9 cellular contexts compared by ENCODE assay signal in genomic region chrX:80285131-80285773, GRCh38.
DNase-seq lines count a peak whose midpoint lies in the region; ATAC-seq, FAIRE-seq and TF ChIP-seq lines count a peak whose summit lies in the region.
"Had no signal": no experiment of that assay in that cellular context is flagged by ENCODE, and none has a peak within 500 bp of the region (broad histone marks: within the 10 kb centered on the region; RNA-seq: fewer than 3 reads in every experiment).

No MANE protein-coding gene starts in this region.

- no peak overlapping the region for H4K8ac ChIP-seq in neuronal stem cell (ENCODE audit: low read depth, low read length)

- no peaks in the 10 kb centered on the region for H3K4me1 ChIP-seq in neuronal stem cell (ENCODE audit: control insufficient read depth in 2 of 2, insufficient read depth in 1 of 2, low read depth in 1 of 2, low read length in 2 of 2)
- no peaks in the 10 kb centered on the region for H3K4me1 ChIP-seq in CD8-positive, alpha-beta T cell (ENCODE audit: insufficient read depth, low read length)
- H3K4me1 ChIP-seq: BLaER1 had no signal

- intact Hi-C loops in CD8-positive, alpha-beta T cell (cut with DNase I, micrococcal nuclease), result no loop called here

- no peak overlapping the region for H4K91ac ChIP-seq in neuronal stem cell (ENCODE audit: low read depth, low read length, poor library complexity)

- H2BK5ac ChIP-seq in neuronal stem cell (ENCODE audit: low read length), result no peak overlapping the region

- H3K23ac ChIP-seq in neuronal stem cell (ENCODE audit: low read depth, low read length, poor library complexity), result no peak overlapping the region

- H3K27me3 Mint-ChIP-seq in WTC11 (ENCODE audit: low read depth) (no peaks in the 10 kb centered on the region), T-cell (peaks cover 0 to 6% of the 10 kb centered on the region in 2 donors)
- no peaks in the 10 kb centered on the region for H3K27me3 Mint-ChIP-seq in CD8-positive, alpha-beta T cell (ENCODE audit: low read depth)

- no peak overlapping the region for H3K14ac ChIP-seq in neuronal stem cell (ENCODE audit: low read length)

- no peak overlapping the region for H3K4me2 ChIP-seq in neuronal stem cell (ENCODE audit: insufficient read depth, low read length, poor library complexity, severe bottlenecking)
- H3K4me2 ChIP-seq: BLaER1 had no signal

- H3K4me3 ChIP-seq in neuronal stem cell (ENCODE audit: low read length in 2 of 2), result no peak overlapping the region
- H3K4me3 ChIP-seq in CD8-positive, alpha-beta T cell (ENCODE audit: low read depth, low read length), result no peak overlapping the region
- H3K4me3 ChIP-seq: BLaER1 had no signal

- no peaks in the 10 kb centered on the region for H3K36me3 ChIP-seq in neuronal stem cell (replicated peaks in 1 of 2; ENCODE audit: control insufficient read depth in 2 of 2, insufficient read depth in 2 of 2, low read length in 2 of 2)
- no peaks in the 10 kb centered on the region for H3K36me3 ChIP-seq in CD8-positive, alpha-beta T cell (ENCODE audit: insufficient read depth, low read length)
- H3K36me3 ChIP-seq: BLaER1 had no signal

- no peak overlapping the region for H2AK5ac ChIP-seq in neuronal stem cell (ENCODE audit: low read depth, low read length)

- no peaks in the 10 kb centered on the region for H3K9me3 ChIP-seq in neuronal stem cell (replicated peaks in 1 of 2; ENCODE audit: control insufficient read depth in 2 of 2, insufficient read depth in 1 of 2, low read depth in 1 of 2, low read length in 2 of 2)
- H3K9me3 ChIP-seq in CD8-positive, alpha-beta T cell (ENCODE audit: low read length), result no peaks in the 10 kb centered on the region
- H3K9me3 ChIP-seq: BLaER1 had no signal

- H3K4me1 Mint-ChIP-seq in WTC11 (no peaks in the 10 kb centered on the region), T-cell (no peaks in the 10 kb centered on the region)
- H3K4me1 Mint-ChIP-seq in CD8-positive, alpha-beta T cell (ENCODE audit: low read depth), result no peaks in the 10 kb centered on the region

- H3K27me3 ChIP-seq in neuronal stem cell (ENCODE audit: control insufficient read depth in 3 of 3, insufficient read depth in 3 of 3, low read depth in 1 of 3, low read length in 3 of 3), result no peaks in the 10 kb centered on the region
- H3K27me3 ChIP-seq in CD8-positive, alpha-beta T cell (ENCODE audit: insufficient read depth, low read length), result no peaks in the 10 kb centered on the region

- CTCF ChIA-PET in WTC11 (lab: Charles Lee) (interaction anchor here (0.6 to 1.9 kb wide), 5 partner anchors 12 to 835 kb away, joined by 3 to 5 read pairs (median 4); no protein-coding TSS in a partner anchor), T-cell (lab: Charles Lee) (no interaction called here)
- CTCF ChIA-PET in CD8-positive, alpha-beta T cell (lab: Charles Lee), result no interaction called here

- no peak overlapping the region for H3K27ac ChIP-seq in neuronal stem cell (replicated peaks; ENCODE audit: low read length)
- H3K27ac ChIP-seq in CD8-positive, alpha-beta T cell (ENCODE audit: low read depth, low read length), result no peak overlapping the region
- H3K27ac ChIP-seq: BLaER1 had no signal

- no peak overlapping the region for H2BK12ac ChIP-seq in neuronal stem cell (ENCODE audit: low read length)

- no peak overlapping the region for H3K9ac ChIP-seq in neuronal stem cell (ENCODE audit: low read depth, low read length, poor library complexity)
- H3K9ac ChIP-seq: BLaER1 had no signal

- TF ChIP-seq POLR2A in GM12891 (IDR thresholded peaks at IDR 0.05; ENCODE audit: low read depth, low read length), result no peak

- H3K9me3 Mint-ChIP-seq in WTC11 (no peaks in the 10 kb centered on the region), T-cell (no peaks in the 10 kb centered on the region)
- H3K9me3 Mint-ChIP-seq in CD8-positive, alpha-beta T cell, result no peaks in the 10 kb centered on the region

- POLR2A ChIA-PET in WTC11 (lab: Charles Lee), result no interaction called here
- POLR2A ChIA-PET in T-cell (lab: Charles Lee), result no interaction called here
- POLR2A ChIA-PET in CD8-positive, alpha-beta T cell (lab: Charles Lee), result no interaction called here

- no peak overlapping the region for H3K27ac Mint-ChIP-seq in WTC11
- no peak overlapping the region for H3K27ac Mint-ChIP-seq in T-cell
- H3K27ac Mint-ChIP-seq in CD8-positive, alpha-beta T cell, result no peak overlapping the region

- no peaks in the 10 kb centered on the region for H3K79me1 ChIP-seq in neuronal stem cell (ENCODE audit: low read depth, low read length)

- H3K4me3 Mint-ChIP-seq in WTC11 (no peak overlapping the region), T-cell (no peak overlapping the region)
- H3K4me3 Mint-ChIP-seq in CD8-positive, alpha-beta T cell, result no peak overlapping the region

- H3K18ac ChIP-seq in neuronal stem cell (ENCODE audit: low read length), result no peak overlapping the region

- H3K36me3 Mint-ChIP-seq in WTC11, result no peaks in the 10 kb centered on the region
- no peaks in the 10 kb centered on the region for H3K36me3 Mint-ChIP-seq in T-cell
- H3K36me3 Mint-ChIP-seq in CD8-positive, alpha-beta T cell, result no peaks in the 10 kb centered on the region

- no peak overlapping the region for H2BK120ac ChIP-seq in neuronal stem cell (ENCODE audit: low read depth, low read length)

- no peak overlapping the region for H2BK15ac ChIP-seq in neuronal stem cell (ENCODE audit: low read length)

- H3K4ac ChIP-seq in neuronal stem cell (ENCODE audit: low read length), result no peak overlapping the region

- no peak overlapping the region for H2AFZ ChIP-seq in neuronal stem cell (ENCODE audit: low read length)

- DNase-seq in NCI-H2171 treated with DMSO at 0.1 percent for 48 hours (lab: John Stamatoyannopoulos, UW), result peak; percentile 0
- DNase-seq in NCI-H2171 (lab: John Stamatoyannopoulos, UW), result no peak
- peak; percentile 39 for DNase-seq in WTC11 (ENCODE audit: low spot score)
- DNase-seq in neuronal stem cell (ENCODE audit: low spot score), result peak; percentile 33
- DNase-seq in T-cell, result no peak
- DNase-seq in CD8-positive, alpha-beta T cell, result no peak
- no peak for DNase-seq in GM12891 (ENCODE audit: insufficient read length, low spot score)

- ATAC-seq in HG03354 (IDR thresholded peaks at IDR 0.05; ENCODE audit: poor library complexity, severe bottlenecking, unreplicated experiment) (peak; percentile 57), WTC11 (peak; percentile 85), T-cell (replicated peaks in 1 of 4) (no peak)
- ATAC-seq in CD8-positive, alpha-beta T cell, result no peak

- no peak for FAIRE-seq in GM12891 (lab: Jason Lieb, UNC)

- no peak for TF ChIP-seq CTCF in WTC11 (IDR thresholded peaks at IDR 0.05)
- no peak for TF ChIP-seq CTCF in CD8-positive, alpha-beta T cell (IDR thresholded peaks at IDR 0.05)

- no CpG with 5 or more reads among the region's 3 CpGs for WGBS in neuronal stem cell (ENCODE audit: extremely low coverage in 2 of 2, insufficient read length in 2 of 2, insufficient replicate concordance in 1 of 2), 2 donors

TF ChIP-seq in WTC11, 78 proteins besides CTCF, POLR2A, EP300 and RAD21 (continues in another document):
- TF ChIP-seq CREM (CRISPR knock-in tag; IDR thresholded peaks at IDR 0.05), result no peak
- TF ChIP-seq, protein P1, sequence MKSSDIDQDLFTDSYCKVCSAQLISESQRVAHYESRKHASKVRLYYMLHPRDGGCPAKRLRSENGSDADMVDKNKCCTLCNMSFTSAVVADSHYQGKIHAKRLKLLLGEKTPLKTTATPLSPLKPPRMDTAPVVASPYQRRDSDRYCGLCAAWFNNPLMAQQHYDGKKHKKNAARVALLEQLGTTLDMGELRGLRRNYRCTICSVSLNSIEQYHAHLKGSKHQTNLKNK (CRISPR knock-in tag; IDR thresholded peaks at IDR 0.05), result no peak

TF ChIP-seq in GM12891, 5 proteins besides CTCF, POLR2A, EP300 and RAD21:
- no peak for TF ChIP-seq TAF1 (IDR thresholded peaks at IDR 0.05; ENCODE audit: low read depth, low read length)
- TF ChIP-seq PAX5 (IDR thresholded peaks at IDR 0.05; ENCODE audit: insufficient read depth, low read length, severe bottlenecking), result no peak
- no peak for TF ChIP-seq SPI1 (IDR thresholded peaks at IDR 0.05; ENCODE audit: low read depth, low read length)
- TF ChIP-seq POLR2AphosphoS5 (IDR thresholded peaks at IDR 0.05; ENCODE audit: low read depth, low read length), result no peak
- no peak for TF ChIP-seq POU2F2 (IDR thresholded peaks at IDR 0.05; ENCODE audit: low read depth, low read length)

Comparison
In these comparisons a context has a peak if more than half of its experiments do, and no peak if none do; other contexts are left out.
1. DNase-seq: peak in NCI-H2171 treated with DMSO at 0.1 percent for 48 hours (single experiment), WTC11 (single experiment) and neuronal stem cell (single experiment); none in NCI-H2171 (single experiment), T-cell (0 of 34), CD8-positive, alpha-beta T cell (0 of 7) and GM12891 (single experiment).
2. ATAC-seq: peak in HG03354 (single experiment) and WTC11 (single experiment); none in T-cell (0 of 4) and CD8-positive, alpha-beta T cell (single experiment).